ENCODE assay signal across 11 cellular contexts in genomic region chr10:122749886-122750285, GRCh38. TPM values are rescaled to one million over a fixed set of nuclear protein-coding genes. Genes with fewer than 3 reads are reported as not detected.
"Had no signal": no experiment of that assay in that cellular context is flagged by ENCODE, and none has a peak within 500 bp of the region (broad histone marks: within the 10 kb centered on the region; RNA-seq: fewer than 3 reads in every experiment).

No MANE protein-coding gene starts in this region.

- H3K27ac ChIP-seq: GM23248, HL-60 had no signal

- H3K27ac Mint-ChIP-seq: HFFc6, IgD-negative memory B cell had no signal

- H3K36me3 ChIP-seq: HAP-1 had no signal

- DNase-seq: GM23248, GOT3, H7, HFFc6 had no signal

- H3K9ac ChIP-seq: GM23248 had no signal

- H3K36me3 Mint-ChIP-seq: IgD-negative memory B cell had no signal

- H3K4me3 ChIP-seq: GM23248, HAP-1 had no signal

- ATAC-seq: HCT116, HepG2 had no signal

- H3K4me3 Mint-ChIP-seq: HFFc6, IgD-negative memory B cell had no signal

- H3K9me3 ChIP-seq: HAP-1 had no signal

- H2AFZ ChIP-seq: GM23248 had no signal

- H3K4me1 ChIP-seq: HAP-1 had no signal

- H3K4me1 Mint-ChIP-seq: IgD-negative memory B cell had no signal

RNA-seq across cellular contexts. Expression of gene C10orf120, which starts 50.2 kb away (rescaled TPM):
- total RNA-seq: GM23248, H4, H7, HepG2, HFFc6, HT1080 had no signal
- polyA plus RNA-seq: GM23248, HepG2, IgD-negative memory B cell had no signal
